ENCODE assay signal across 8 cellular contexts in the genomic region with DNA sequence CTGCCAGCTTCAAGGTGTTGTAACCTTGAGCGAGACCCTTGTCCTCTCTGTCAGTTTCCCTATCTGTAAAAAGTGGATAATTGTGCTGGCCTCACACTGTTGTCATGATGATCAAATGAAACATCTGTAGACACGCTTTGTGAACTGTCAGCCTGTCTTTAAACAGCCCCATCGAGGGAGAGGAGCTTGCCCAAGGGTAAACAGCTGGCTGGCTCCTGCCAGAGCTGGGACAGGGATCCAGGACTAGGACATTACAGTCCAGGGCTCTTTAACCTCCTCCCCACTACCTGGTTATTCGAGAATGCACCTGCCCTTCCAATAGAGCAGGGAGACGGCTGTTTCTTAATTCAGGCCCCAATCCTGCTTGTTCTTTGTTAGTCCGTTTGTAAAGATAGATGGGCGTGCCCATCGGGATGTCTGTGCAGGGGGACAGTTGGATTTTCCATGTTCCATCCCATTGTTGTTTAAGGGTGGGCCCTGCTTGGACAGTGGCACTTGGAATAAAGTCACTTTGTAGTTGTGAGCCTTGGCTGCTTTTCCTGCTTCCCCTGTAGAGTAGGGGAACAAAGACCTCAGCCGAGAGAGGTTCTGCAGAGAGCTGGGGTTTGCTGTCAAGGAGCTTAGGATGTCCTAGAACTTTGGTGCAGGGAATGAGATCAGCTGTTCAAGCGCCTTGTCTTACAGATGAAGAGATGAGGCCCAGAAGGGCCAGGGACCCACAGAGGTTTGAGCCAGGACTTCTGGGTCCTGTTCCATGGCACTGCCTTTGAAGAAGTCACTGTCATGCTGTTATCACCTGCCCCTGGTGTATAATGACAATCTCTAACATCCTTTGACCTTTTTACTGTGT.
DNase-seq lines count a peak whose midpoint lies in the region; ATAC-seq, FAIRE-seq and TF ChIP-seq lines count a peak whose summit lies in the region.

No MANE protein-coding gene starts in this region.

- peak overlapping the region; percentile 93 to 100 (median 99) for H3K27ac ChIP-seq in gastroesophageal sphincter

- H3K4me3 ChIP-seq in H7 (ENCODE audit: insufficient read depth, low read depth, low read length) (peak overlapping the region; percentile 78; the same call in 1 of the 2 replicates), WI38 (ENCODE audit: low read depth, low read length) (peak overlapping the region; percentile 80), gastroesophageal sphincter (peak overlapping the region; percentile 74 to 94), skeletal muscle satellite cell (ENCODE audit: low read length) (peak overlapping the region; percentile 100)

- ATAC-seq in gastroesophageal sphincter (no peak), HG03571 (IDR thresholded peaks at IDR 0.05; ENCODE audit: unreplicated experiment) (no peak)

- no peak for TF ChIP-seq POLR2A in gastroesophageal sphincter (IDR thresholded peaks at IDR 0.05)

- no peaks in the 10 kb centered on the region for H3K27me3 ChIP-seq in H7 (ENCODE audit: control insufficient read depth, insufficient read depth, low read length)
- H3K27me3 ChIP-seq in gastroesophageal sphincter, result no peaks in the 10 kb centered on the region
- H3K27me3 ChIP-seq in skeletal muscle satellite cell (ENCODE audit: control insufficient read depth, insufficient read depth, low read length), result no peaks in the 10 kb centered on the region

- H3K9ac ChIP-seq in skeletal muscle satellite cell (ENCODE audit: low read depth, low read length), result peak overlapping the region; percentile 100

- no peak for DNase-seq in H7
- DNase-seq in stimulated activated CD4-positive, alpha-beta T cell treated with anti-CD3 and anti-CD28 coated beads, Interleukin-12 subunit alpha, Interleukin-12 subunit beta, amount 100 ng/mL, for 4 hours, result no peak
- DNase-seq in GM19239 (ENCODE audit: insufficient read length, low spot score), result no peak
- no peak for DNase-seq in NCI-H1092 treated with DMSO at 0.1 percent for 48 hours (lab: John Stamatoyannopoulos, UW)

- TF ChIP-seq CTCF in WI38 (IDR thresholded peaks at IDR 0.05; ENCODE audit: low read depth, low read length) (no peak), gastroesophageal sphincter (IDR thresholded peaks at IDR 0.05) (no peak)

- H3K4me1 ChIP-seq in gastroesophageal sphincter, result peaks cover 10 to 67% (median 56%) of the 10 kb centered on the region in 3 donors
- peaks cover 61% of the 10 kb centered on the region for H3K4me1 ChIP-seq in skeletal muscle satellite cell (ENCODE audit: control insufficient read depth, insufficient read depth, low read length)

- peaks cover 6% of the 10 kb centered on the region for H3K36me3 ChIP-seq in H7 (replicated peaks; ENCODE audit: control insufficient read depth, insufficient read depth, low read length)
- H3K36me3 ChIP-seq in gastroesophageal sphincter, result no peaks in the 10 kb centered on the region
- H3K36me3 ChIP-seq in skeletal muscle satellite cell (ENCODE audit: insufficient read depth, low read length), result peaks cover 11% of the 10 kb centered on the region

- no peak for FAIRE-seq in GM19239 (lab: Jason Lieb, UNC)

- TF ChIP-seq EP300 in gastroesophageal sphincter (IDR thresholded peaks at IDR 0.05), result no peak

- 18 to 26% methylated on average over 7 of the region's 10 CpGs for WGBS in gastroesophageal sphincter (ENCODE audit: low coverage in 1 of 2), 2 donors

- H3K9me3 ChIP-seq in gastroesophageal sphincter, result no peaks in the 10 kb centered on the region
- no peaks in the 10 kb centered on the region for H3K9me3 ChIP-seq in skeletal muscle satellite cell (replicated peaks; ENCODE audit: low read length)

- H3K4me2 ChIP-seq in skeletal muscle satellite cell (ENCODE audit: low read length), result peak overlapping the region; percentile 94
